11 cellular contexts compared by ENCODE assay signal in the genomic region with DNA sequence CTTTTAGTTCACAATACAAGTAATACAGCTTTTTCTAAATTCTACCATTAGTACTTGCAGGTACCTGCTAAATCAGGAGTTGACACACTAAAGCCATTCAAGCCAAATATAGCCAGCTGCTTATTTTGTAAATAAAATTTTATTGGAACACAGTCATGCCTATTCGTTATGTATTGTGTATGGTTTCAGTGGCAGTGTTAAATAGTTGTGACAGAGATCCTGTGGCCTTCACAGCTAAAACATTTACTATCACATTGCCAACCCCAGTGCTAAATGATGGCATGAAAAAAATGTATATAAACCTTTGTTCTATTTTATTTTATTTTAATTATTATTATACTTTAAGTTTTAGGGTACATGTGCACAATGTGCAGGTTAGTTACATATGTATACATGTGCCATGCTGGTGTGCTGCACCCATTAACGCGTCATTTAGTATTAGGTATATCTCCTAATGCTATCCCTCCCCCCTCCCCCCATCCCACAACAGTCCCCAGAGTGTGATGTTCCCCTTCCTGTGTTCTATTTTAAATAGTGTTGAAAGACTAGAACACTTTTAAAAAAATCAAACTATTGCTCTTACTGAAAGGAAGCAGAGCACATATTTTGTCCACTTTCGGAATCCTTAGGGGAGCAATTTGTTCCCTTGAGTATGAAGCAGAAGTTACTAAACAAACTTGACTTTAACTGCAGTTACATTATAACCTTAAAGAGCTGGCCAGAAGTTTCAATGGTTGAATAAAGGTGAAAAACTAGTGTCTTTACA.
DNase-seq lines count a peak whose midpoint lies in the region; ATAC-seq and TF ChIP-seq lines count a peak whose summit lies in the region.
"Had no signal": no experiment of that assay in that cellular context is flagged by ENCODE, and none has a peak within 500 bp of the region (broad histone marks: within the 10 kb centered on the region; RNA-seq: fewer than 3 reads in every experiment).

No MANE protein-coding gene starts in this region.

- H3K27ac ChIP-seq in foreskin keratinocyte (no peak overlapping the region), tibial nerve (peak overlapping the region in 1 of 4 donors; percentile 23)

- no peak overlapping the region for H3K4me3 Mint-ChIP-seq in nephron progenitor cell

- no peak overlapping the region for H3K27ac Mint-ChIP-seq in nephron progenitor cell

- no peak for TF ChIP-seq CTCF in fibroblast of mammary gland (conservative IDR thresholded peaks at IDR 0.05; ENCODE audit: control insufficient read depth, insufficient read depth, low read depth, low read length)
- no peak for TF ChIP-seq CTCF in foreskin keratinocyte (conservative IDR thresholded peaks at IDR 0.05)
- TF ChIP-seq CTCF in nephron progenitor cell (IDR thresholded peaks at IDR 0.05) = no peak
- TF ChIP-seq CTCF in tibial nerve (IDR thresholded peaks at IDR 0.05) = no peak

- TF ChIP-seq EP300 in tibial nerve (IDR thresholded peaks at IDR 0.05) = no peak

- H3K36me3 Mint-ChIP-seq in nephron progenitor cell (ENCODE audit: low read depth) = no peaks in the 10 kb centered on the region

- H3K4me1 ChIP-seq in foreskin keratinocyte (peaks cover 11% of the 10 kb centered on the region), tibial nerve (peaks cover 0 to 19% (median 10%) of the 10 kb centered on the region in 4 donors)

- peaks cover 17% of the 10 kb centered on the region for H3K4me1 Mint-ChIP-seq in nephron progenitor cell

- H3K9me3 ChIP-seq in tibial nerve = no peaks in the 10 kb centered on the region

- 69 to 73% methylated on average over 4 of the region's 4 CpGs for WGBS in tibial nerve, 2 donors

- ATAC-seq in GM18498 (IDR thresholded peaks at IDR 0.05; ENCODE audit: unreplicated experiment) (peak; percentile 73), GM21528 (IDR thresholded peaks at IDR 0.05; ENCODE audit: low FRiP score, unreplicated experiment) (peak; percentile 65), HG03460 (IDR thresholded peaks at IDR 0.05; ENCODE audit: unreplicated experiment) (peak; percentile 67), foreskin keratinocyte (no peak)

- TF ChIP-seq POLR2A in tibial nerve (IDR thresholded peaks at IDR 0.05) = no peak

- H3K4me3 ChIP-seq in fibroblast of mammary gland (ENCODE audit: control insufficient read depth, low read depth, low read length) = no peak overlapping the region
- no peak overlapping the region for H3K4me3 ChIP-seq in tibial nerve

- no peaks in the 10 kb centered on the region for H3K9me3 Mint-ChIP-seq in nephron progenitor cell

- no peaks in the 10 kb centered on the region for H3K36me3 ChIP-seq in tibial nerve

- H3K27me3 ChIP-seq in foreskin keratinocyte (no peaks in the 10 kb centered on the region), tibial nerve (no peaks in the 10 kb centered on the region)

- no peaks in the 10 kb centered on the region for H3K27me3 Mint-ChIP-seq in nephron progenitor cell (ENCODE audit: low read depth, poor library complexity)

- DNase-seq in fibroblast of mammary gland (ENCODE audit: low read depth) (peak; percentile 71), foreskin keratinocyte (no peak), nephron progenitor cell (no peak), tibial nerve (ENCODE audit: low spot score in 2 of 2) (no peak), midbrain (lab: John Stamatoyannopoulos, UW) (no peak)
- DNase-seq: activated T-cell treated with anti-CD3 and anti-CD28 coated beads for 4 hours, Calu3, cortex of kidney had no signal
